11 cellular contexts compared by ENCODE assay signal in genomic region chr5:7078901-7079300, GRCh38.
A peak's percentile ranks its signal among the peaks of the same experiment; 100 is the strongest.
DNase-seq lines count a peak whose midpoint lies in the region; ATAC-seq, FAIRE-seq and TF ChIP-seq lines count a peak whose summit lies in the region.
"Had no signal": no experiment of that assay in that cellular context is flagged by ENCODE, and none has a peak within 500 bp of the region (broad histone marks: within the 10 kb centered on the region; RNA-seq: fewer than 3 reads in every experiment).

No MANE protein-coding gene starts in this region.

- no peak overlapping the region for H3K4me3 Mint-ChIP-seq in activated CD8-positive, alpha-beta T cell treated with anti-CD3 and anti-CD28 coated beads for 36 hours
- no peak overlapping the region for H3K4me3 Mint-ChIP-seq in activated CD8-positive, alpha-beta T cell treated with anti-CD3 and anti-CD28 coated beads, Interleukin-2, amount 10 ng/mL, durations not matched to agents 7 days and 5 days
- H3K4me3 Mint-ChIP-seq: activated CD4-positive, alpha-beta T cell treated with anti-CD3 and anti-CD28 coated beads, Interleukin-2, amount 10 ng/mL, durations not matched to agents 7 days and 5 days; B cell had no signal

- intact Hi-C loops in activated CD8-positive, alpha-beta T cell treated with anti-CD3 and anti-CD28 coated beads for 36 hours (cut with micrococcal nuclease) = no loop called here
- intact Hi-C loops in head of caudate nucleus (cut with DNase I) = no loop called here

- no peak for FAIRE-seq in urothelium cell line (lab: Jason Lieb, UNC)

- in situ Hi-C loops in HAP-1 (cut with MboI; ENCODE audit: low sequenced_read_pairs) = no loop called here

- peak; percentile 25 for DNase-seq in activated CD8-positive, alpha-beta T cell treated with anti-CD3 and anti-CD28 coated beads for 36 hours
- DNase-seq in activated CD8-positive, alpha-beta T cell treated with anti-CD3 and anti-CD28 coated beads, Interleukin-2, amount 10 ng/mL, durations not matched to agents 7 days and 5 days = no peak
- peak; percentile 42 for DNase-seq in NOMO-1 treated with DMSO at 0.1 percent for 48 hours (lab: John Stamatoyannopoulos, UW; ENCODE audit: unreplicated experiment)
- peak in 23 of 42 donors; percentile 5 to 61 (median 23) for DNase-seq in head of caudate nucleus
- DNase-seq in urothelium cell line (ENCODE audit: low spot score) = peak; percentile 40
- DNase-seq in activated CD4-positive, CD25-positive, alpha-beta regulatory T cell treated with anti-CD3 and anti-CD28 coated beads, Interleukin-2, amount 50 U/mL, for 72 hours = no peak
- no peak for DNase-seq in HAP-1 (ENCODE audit: low spot score in 2 of 2)
- DNase-seq: activated CD4-positive, alpha-beta T cell treated with anti-CD3 and anti-CD28 coated beads, Interleukin-2, amount 10 ng/mL, durations not matched to agents 7 days and 5 days; NCI-H2029 treated with DMSO at 0.1 percent for 48 hours had no signal

- H3K36me3 ChIP-seq in HAP-1 (replicated peaks) = no peaks in the 10 kb centered on the region

- POLR2A ChIA-PET in activated CD8-positive, alpha-beta T cell treated with anti-CD3 and anti-CD28 coated beads for 36 hours (lab: Charles Lee) = no interaction called here
- POLR2A ChIA-PET in activated CD8-positive, alpha-beta T cell treated with anti-CD3 and anti-CD28 coated beads, Interleukin-2, amount 10 ng/mL, durations not matched to agents 7 days and 5 days (lab: Charles Lee) = no interaction called here

- no peaks in the 10 kb centered on the region for H3K36me3 Mint-ChIP-seq in activated CD8-positive, alpha-beta T cell treated with anti-CD3 and anti-CD28 coated beads for 36 hours (ENCODE audit: low read depth)
- no peaks in the 10 kb centered on the region for H3K36me3 Mint-ChIP-seq in activated CD8-positive, alpha-beta T cell treated with anti-CD3 and anti-CD28 coated beads, Interleukin-2, amount 10 ng/mL, durations not matched to agents 7 days and 5 days (ENCODE audit: low read depth)

- no peaks in the 10 kb centered on the region for H3K9me3 ChIP-seq in HAP-1

- ATAC-seq in activated CD8-positive, alpha-beta T cell treated with anti-CD3 and anti-CD28 coated beads for 36 hours = no peak
- no peak for ATAC-seq in activated CD8-positive, alpha-beta T cell treated with anti-CD3 and anti-CD28 coated beads, Interleukin-2, amount 10 ng/mL, durations not matched to agents 7 days and 5 days
- no peak for ATAC-seq in HG03135 (IDR thresholded peaks at IDR 0.05; ENCODE audit: unreplicated experiment)

- no peaks in the 10 kb centered on the region for H3K4me1 Mint-ChIP-seq in activated CD8-positive, alpha-beta T cell treated with anti-CD3 and anti-CD28 coated beads for 36 hours (ENCODE audit: low read depth)
- H3K4me1 Mint-ChIP-seq in activated CD8-positive, alpha-beta T cell treated with anti-CD3 and anti-CD28 coated beads, Interleukin-2, amount 10 ng/mL, durations not matched to agents 7 days and 5 days (ENCODE audit: low read depth) = no peaks in the 10 kb centered on the region
- H3K4me1 Mint-ChIP-seq: activated CD4-positive, alpha-beta T cell treated with anti-CD3 and anti-CD28 coated beads, Interleukin-2, amount 10 ng/mL, durations not matched to agents 7 days and 5 days; B cell had no signal

- no peaks in the 10 kb centered on the region for H3K27me3 ChIP-seq in HAP-1 (ENCODE audit: low read depth)

- CTCF ChIA-PET in activated CD8-positive, alpha-beta T cell treated with anti-CD3 and anti-CD28 coated beads for 36 hours (lab: Charles Lee) = no interaction called here
- CTCF ChIA-PET in activated CD8-positive, alpha-beta T cell treated with anti-CD3 and anti-CD28 coated beads, Interleukin-2, amount 10 ng/mL, durations not matched to agents 7 days and 5 days (lab: Charles Lee) = no interaction called here

- no peaks in the 10 kb centered on the region for H3K4me1 ChIP-seq in HAP-1

- no peak for TF ChIP-seq CTCF in activated CD8-positive, alpha-beta T cell treated with anti-CD3 and anti-CD28 coated beads for 36 hours (IDR thresholded peaks at IDR 0.05)

- no peak overlapping the region for H3K27ac Mint-ChIP-seq in activated CD8-positive, alpha-beta T cell treated with anti-CD3 and anti-CD28 coated beads for 36 hours
- H3K27ac Mint-ChIP-seq in activated CD8-positive, alpha-beta T cell treated with anti-CD3 and anti-CD28 coated beads, Interleukin-2, amount 10 ng/mL, durations not matched to agents 7 days and 5 days = no peak overlapping the region
- H3K27ac Mint-ChIP-seq: activated CD4-positive, alpha-beta T cell treated with anti-CD3 and anti-CD28 coated beads, Interleukin-2, amount 10 ng/mL, durations not matched to agents 7 days and 5 days; B cell had no signal

- no peaks in the 10 kb centered on the region for H3K9me3 Mint-ChIP-seq in activated CD8-positive, alpha-beta T cell treated with anti-CD3 and anti-CD28 coated beads for 36 hours
- H3K9me3 Mint-ChIP-seq in activated CD8-positive, alpha-beta T cell treated with anti-CD3 and anti-CD28 coated beads, Interleukin-2, amount 10 ng/mL, durations not matched to agents 7 days and 5 days (ENCODE audit: insufficient read depth) = no peaks in the 10 kb centered on the region
- H3K9me3 Mint-ChIP-seq: activated CD4-positive, alpha-beta T cell treated with anti-CD3 and anti-CD28 coated beads, Interleukin-2, amount 10 ng/mL, durations not matched to agents 7 days and 5 days had no signal

- H3K4me3 ChIP-seq in HAP-1 = no peak overlapping the region

- no peaks in the 10 kb centered on the region for H3K27me3 Mint-ChIP-seq in activated CD8-positive, alpha-beta T cell treated with anti-CD3 and anti-CD28 coated beads for 36 hours
- no peaks in the 10 kb centered on the region for H3K27me3 Mint-ChIP-seq in activated CD8-positive, alpha-beta T cell treated with anti-CD3 and anti-CD28 coated beads, Interleukin-2, amount 10 ng/mL, durations not matched to agents 7 days and 5 days (ENCODE audit: low read depth)
- H3K27me3 Mint-ChIP-seq: activated CD4-positive, alpha-beta T cell treated with anti-CD3 and anti-CD28 coated beads, Interleukin-2, amount 10 ng/mL, durations not matched to agents 7 days and 5 days; B cell had no signal

Comparison
In these comparisons a context has a peak if more than half of its experiments do, and no peak if none do; other contexts are left out.
1. DNase-seq: peak in activated CD8-positive, alpha-beta T cell treated with anti-CD3 and anti-CD28 coated beads for 36 hours (single experiment), NOMO-1 treated with DMSO at 0.1 percent for 48 hours (single experiment), head of caudate nucleus (23 of 42) and urothelium cell line (single experiment); none in activated CD8-positive, alpha-beta T cell treated with anti-CD3 and anti-CD28 coated beads, Interleukin-2, amount 10 ng/mL, durations not matched to agents 7 days and 5 days (single experiment), activated CD4-positive, CD25-positive, alpha-beta regulatory T cell treated with anti-CD3 and anti-CD28 coated beads, Interleukin-2, amount 50 U/mL, for 72 hours (single experiment) and HAP-1 (0 of 2).